In genomic region chr16:396605-397004, GRCh38 we compare ENCODE assay signal across 8 cellular contexts. TPM values are rescaled to one million over a fixed set of nuclear protein-coding genes. Genes with fewer than 3 reads are reported as not detected.
DNase-seq lines count a peak whose midpoint lies in the region; ATAC-seq, FAIRE-seq and TF ChIP-seq lines count a peak whose summit lies in the region.

No MANE protein-coding gene starts in this region.

- TF ChIP-seq CTCF in BJ (IDR thresholded peaks at IDR 0.05; ENCODE audit: insufficient read depth, low read depth, low read length) (0 out of 2 replicates have a peak, but pooled peaks have one; percentile 3), mesothelial cell of epicardium (IDR thresholded peaks at IDR 0.05; ENCODE audit: unreplicated experiment) (no peak), vagina (IDR thresholded peaks at IDR 0.05) (no peak)

- no peaks in the 10 kb centered on the region for H3K27me3 Mint-ChIP-seq in mesothelial cell of epicardium (ENCODE audit: low read depth)

- peaks cover 21% of the 10 kb centered on the region for H3K4me1 Mint-ChIP-seq in mesothelial cell of epicardium

- ATAC-seq in GM18907 (IDR thresholded peaks at IDR 0.05; ENCODE audit: unreplicated experiment), result no peak

- intact Hi-C loops in vagina (cut with DNase I), result no loop called here

- POLR2A ChIA-PET in BJ (lab: Charles Lee), result no interaction called here

- peak overlapping the region; percentile 98 for H3K27ac Mint-ChIP-seq in mesothelial cell of epicardium

- no peaks in the 10 kb centered on the region for H3K9me3 ChIP-seq in vagina

- H3K36me3 Mint-ChIP-seq in mesothelial cell of epicardium, result peaks cover 4% of the 10 kb centered on the region

- DNase-seq in BJ (ENCODE audit: low read depth) (no peak), GM18507 (ENCODE audit: extremely low spot score, insufficient read length, low read depth) (no peak), RKO (ENCODE audit: low spot score) (peak; percentile 30), dermis blood vessel endothelial cell (peak; percentile 74), mesothelial cell of epicardium (ENCODE audit: low spot score in 2 of 2, unreplicated experiment in 2 of 2) (no peak), vagina (ENCODE audit: extremely low spot score in 2 of 2) (no peak)
- no peak for DNase-seq in effector CD8-positive, alpha-beta T cell (lab: John Stamatoyannopoulos, UW)

- H3K4me3 Mint-ChIP-seq in mesothelial cell of epicardium, result peak overlapping the region; percentile 89

- CTCF ChIA-PET in BJ (lab: Yijun Ruan, JAX), result interaction anchor here (0.6 kb wide), 1 partner anchor 43 kb away, joined by 3 read pairs; no protein-coding TSS in a partner anchor

- no peaks in the 10 kb centered on the region for H3K9me3 Mint-ChIP-seq in mesothelial cell of epicardium

- peak; percentile 58 for FAIRE-seq in GM18507 (lab: Jason Lieb, UNC)

- H3K27me3 ChIP-seq in BJ (ENCODE audit: control insufficient read depth, insufficient read depth, low read length) (no peaks in the 10 kb centered on the region), vagina (no peaks in the 10 kb centered on the region)

- H3K4me1 ChIP-seq in vagina, result peaks cover 26% of the 10 kb centered on the region

- TF ChIP-seq POLR2A in vagina (IDR thresholded peaks at IDR 0.05), result no peak

- H3K27ac ChIP-seq in vagina, result peak overlapping the region; percentile 79

- H3K4me3 ChIP-seq in BJ (ENCODE audit: low read depth, low read length), result peak overlapping the region; percentile 62
- peak overlapping the region; percentile 59 to 90 for H3K4me3 ChIP-seq in vagina

- H3K36me3 ChIP-seq in BJ (ENCODE audit: control insufficient read depth, insufficient read depth, low read length), result peaks cover 10% of the 10 kb centered on the region
- H3K36me3 ChIP-seq in vagina, result no peaks in the 10 kb centered on the region

RNA-seq across cellular contexts. Expression of gene NME4, which starts 0.4 kb away (rescaled TPM):
- 227 and 290 TPM in 2 replicates for polyA plus RNA-seq in BJ (2011; rRNA removed)
- polyA minus RNA-seq in BJ (2011; rRNA and poly(A)+ RNA removed), result 83.9 and 109 TPM in 2 replicates
- 42.2 and 55.7 TPM in 2 replicates for total RNA-seq in dermis blood vessel endothelial cell
- 252 to 258 TPM (median 253 TPM) in 3 replicates for total RNA-seq in mesothelial cell of epicardium
- 88.6 TPM for total RNA-seq in vagina

RNA-seq across cellular contexts. Expression of gene DECR2, which starts 5.1 kb away (rescaled TPM):
- polyA plus RNA-seq in BJ (2011; rRNA removed), result 14.7 and 23.6 TPM in 2 replicates
- polyA minus RNA-seq in BJ (2011; rRNA and poly(A)+ RNA removed), result 8.3 and 11.2 TPM in 2 replicates
- total RNA-seq in dermis blood vessel endothelial cell (13.4 and 17.5 TPM in 2 replicates), mesothelial cell of epicardium (29.3 to 35.4 TPM (median 31.2 TPM) in 3 replicates), vagina (17.9 TPM)

RNA-seq across cellular contexts. Expression of gene PGAP6, which starts 14.8 kb away (rescaled TPM):
- polyA plus RNA-seq in BJ (2011; rRNA removed), result 65.2 and 131 TPM in 2 replicates
- polyA minus RNA-seq in BJ (2011; rRNA and poly(A)+ RNA removed), result 75.0 and 127 TPM in 2 replicates
- total RNA-seq in dermis blood vessel endothelial cell (98.2 and 132 TPM in 2 replicates), mesothelial cell of epicardium (48.6 to 51.4 TPM (median 49.0 TPM) in 3 replicates), vagina (38.3 TPM)

RNA-seq across cellular contexts. Expression of gene MRPL28, which starts 26.3 kb away (rescaled TPM):
- polyA plus RNA-seq in BJ (2011; rRNA removed), result 143 and 188 TPM in 2 replicates
- polyA minus RNA-seq in BJ (2011; rRNA and poly(A)+ RNA removed), result 22.3 and 33.3 TPM in 2 replicates
- total RNA-seq in dermis blood vessel endothelial cell (85.9 and 103 TPM in 2 replicates), mesothelial cell of epicardium (75.3 to 75.9 TPM (median 75.9 TPM) in 3 replicates), vagina (96.5 TPM)

RNA-seq across cellular contexts. Expression of gene RAB11FIP3, which starts 28.8 kb away (rescaled TPM):
- polyA plus RNA-seq in BJ (2011; rRNA removed), result 8.6 and 13.3 TPM in 2 replicates
- polyA minus RNA-seq in BJ (2011; rRNA and poly(A)+ RNA removed), result 9.6 and 12.4 TPM in 2 replicates
- 34.9 and 46.8 TPM in 2 replicates for total RNA-seq in dermis blood vessel endothelial cell
- 53.9 to 68.8 TPM (median 59.7 TPM) in 3 replicates for total RNA-seq in mesothelial cell of epicardium
- total RNA-seq in vagina, result 36.6 TPM

Comparison
In these comparisons a context has a peak if more than half of its experiments do, and no peak if none do; other contexts are left out.
1. DNase-seq: peak in RKO (single experiment) and dermis blood vessel endothelial cell (single experiment); none in BJ (single experiment), GM18507 (single experiment), mesothelial cell of epicardium (0 of 2), vagina (0 of 2) and effector CD8-positive, alpha-beta T cell (single experiment).